ENCODE assay signal across 1 cellular context in genomic region chr20:63696628-63697356, GRCh38.
TF ChIP-seq lines count a peak whose summit lies in the region.

TNFRSF6B (plus strand) TSS chr20:63696652; CDS start chr20:63696768, 116 bp downstream.

TF ChIP-seq in HepG2, 621 proteins besides CTCF, POLR2A, EP300 and RAD21 (continued from another document and continues in another):
- TF ChIP-seq ZNF343 (CRISPR knock-in tag; IDR thresholded peaks at IDR 0.05) (no peak; the same call in 1 of the 2 replicates), IKZF1 (IDR thresholded peaks at IDR 0.05) (no peak), ZNF577 (CRISPR knock-in tag; IDR thresholded peaks at IDR 0.05; ENCODE audit: borderline replicate concordance, low read depth) (no peak), JDP2 (CRISPR knock-in tag; IDR thresholded peaks at IDR 0.05; ENCODE audit: borderline replicate concordance) (no peak), YEATS4 (CRISPR knock-in tag; IDR thresholded peaks at IDR 0.05; ENCODE audit: borderline replicate concordance) (peak; percentile 38; the same call in 1 of the 2 replicates), REL (CRISPR knock-in tag; conservative IDR thresholded peaks at IDR 0.05) (no peak), MAFG (CRISPR knock-in tag; IDR thresholded peaks at IDR 0.05) (0 out of 2 replicates have a peak, but pooled peaks have one; percentile 22), SAP130 (CRISPR knock-in tag; IDR thresholded peaks at IDR 0.05; ENCODE audit: low read depth) (peak; percentile 46; the same call in 1 of the 2 replicates), TGIF2 (CRISPR knock-in tag; IDR thresholded peaks at IDR 0.05) (no peak), GATA4 (IDR thresholded peaks at IDR 0.05; ENCODE audit: borderline replicate concordance, low read depth) (no peak), CEBPB (IDR thresholded peaks at IDR 0.05; ENCODE audit: borderline replicate concordance, low read depth, low read length) (no peak), EED (CRISPR knock-in tag; IDR thresholded peaks at IDR 0.05) (peak; percentile 59; the same call in 1 of the 2 replicates), ZBTB21 (CRISPR knock-in tag; IDR thresholded peaks at IDR 0.05) (no peak), ZNF639 (CRISPR knock-in tag; conservative IDR thresholded peaks at IDR 0.05) (no peak), ARHGAP35 (CRISPR knock-in tag; IDR thresholded peaks at IDR 0.05; ENCODE audit: borderline replicate concordance) (0 out of 2 replicates have a peak, but pooled peaks have one; percentile 53), MXD3 (CRISPR knock-in tag; IDR thresholded peaks at IDR 0.05) (peak; percentile 47; the same call in 1 of the 2 replicates), ZNF335 (CRISPR knock-in tag; IDR thresholded peaks at IDR 0.05) (no peak), CSRNP2 (CRISPR knock-in tag; conservative IDR thresholded peaks at IDR 0.05; ENCODE audit: low read depth) (no peak), MXI1 (IDR thresholded peaks at IDR 0.05; ENCODE audit: borderline replicate concordance, low read depth, low read length) (no peak), ZGPAT (CRISPR knock-in tag; IDR thresholded peaks at IDR 0.05) (peak; percentile 50; the same call in 1 of the 2 replicates), HDAC1 (CRISPR knock-in tag; IDR thresholded peaks at IDR 0.05) (no peak), ZNF501 (CRISPR knock-in tag; IDR thresholded peaks at IDR 0.05) (no peak), ZNF546 (CRISPR knock-in tag; conservative IDR thresholded peaks at IDR 0.05) (0 out of 2 replicates have a peak, but pooled peaks have one; percentile 6), CREB3 (CRISPR knock-in tag; IDR thresholded peaks at IDR 0.05) (no peak), ZNF350 (CRISPR knock-in tag; IDR thresholded peaks at IDR 0.05; ENCODE audit: borderline replicate concordance, low read depth) (no peak), ZNF101 (CRISPR knock-in tag; IDR thresholded peaks at IDR 0.05; ENCODE audit: borderline replicate concordance, low read depth) (no peak), TCF7L2 (IDR thresholded peaks at IDR 0.05; ENCODE audit: low read depth, low read length) (no peak), ZNF383 (CRISPR knock-in tag; IDR thresholded peaks at IDR 0.05; ENCODE audit: borderline replicate concordance) (no peak), IRX3 (CRISPR knock-in tag; IDR thresholded peaks at IDR 0.05; ENCODE audit: borderline replicate concordance, low read depth) (no peak; the same call in 1 of the 2 replicates), ZUFSP (CRISPR knock-in tag; IDR thresholded peaks at IDR 0.05; ENCODE audit: borderline replicate concordance) (no peak), HES4 (CRISPR knock-in tag; IDR thresholded peaks at IDR 0.05; ENCODE audit: borderline replicate concordance) (no peak), FOXP1 (IDR thresholded peaks at IDR 0.05) (no peak), FOXP1 (CRISPR knock-in tag; IDR thresholded peaks at IDR 0.05) (no peak), ZNF549 (CRISPR knock-in tag; IDR thresholded peaks at IDR 0.05) (no peak), ZNF646 (CRISPR knock-in tag; IDR thresholded peaks at IDR 0.05) (no peak), PAX8 (CRISPR knock-in tag; IDR thresholded peaks at IDR 0.05; ENCODE audit: borderline replicate concordance) (no peak), ZNF510 (CRISPR knock-in tag; IDR thresholded peaks at IDR 0.05; ENCODE audit: low read depth) (no peak), NFYB (CRISPR knock-in tag; IDR thresholded peaks at IDR 0.05) (no peak), ZNF136 (CRISPR knock-in tag; IDR thresholded peaks at IDR 0.05; ENCODE audit: low read depth) (no peak), PRDM4 (CRISPR knock-in tag; IDR thresholded peaks at IDR 0.05; ENCODE audit: borderline replicate concordance) (no peak), MEF2D (CRISPR knock-in tag; IDR thresholded peaks at IDR 0.05) (peak; percentile 65; the same call in 1 of the 2 replicates), FOXP4 (CRISPR knock-in tag; IDR thresholded peaks at IDR 0.05) (no peak), TRIM24 (CRISPR knock-in tag; IDR thresholded peaks at IDR 0.05) (no peak), ZNF232 (CRISPR knock-in tag; IDR thresholded peaks at IDR 0.05; ENCODE audit: borderline replicate concordance) (no peak), ZNF567 (CRISPR knock-in tag; IDR thresholded peaks at IDR 0.05; ENCODE audit: borderline replicate concordance) (0 out of 2 replicates have a peak, but pooled peaks have one; percentile 24), SSRP1 (CRISPR knock-in tag; IDR thresholded peaks at IDR 0.05) (no peak), ZNF75D (CRISPR knock-in tag; IDR thresholded peaks at IDR 0.05; ENCODE audit: borderline replicate concordance) (no peak), ZNF326 (CRISPR knock-in tag; IDR thresholded peaks at IDR 0.05; ENCODE audit: borderline replicate concordance) (peak; percentile 75)
